Comparison of ENCODE assay signal across 13 cellular contexts in the genomic region with DNA sequence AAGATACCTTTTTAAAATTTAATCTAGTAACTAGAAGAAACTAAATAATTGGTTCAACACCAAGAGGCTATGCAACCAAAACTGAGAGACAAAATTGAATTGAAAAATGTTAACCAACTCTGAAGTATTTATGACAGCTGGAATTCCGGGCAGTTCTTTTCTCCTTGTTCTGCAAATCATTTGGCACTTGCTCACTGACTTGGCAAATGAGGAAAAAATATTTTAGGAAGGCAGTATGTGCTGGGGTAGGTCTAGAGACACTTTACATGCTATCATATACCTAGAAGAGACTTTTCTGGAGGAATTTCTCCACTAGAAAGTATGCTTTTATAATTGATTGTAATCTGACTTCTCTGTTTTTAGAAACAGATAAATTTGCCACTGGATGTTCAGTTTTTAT. TPM values are rescaled to one million over a fixed set of nuclear protein-coding genes. Genes with fewer than 3 reads are reported as not detected.
DNase-seq lines count a peak whose midpoint lies in the region; ATAC-seq and TF ChIP-seq lines count a peak whose summit lies in the region.
"Had no signal": no experiment of that assay in that cellular context is flagged by ENCODE, and none has a peak within 500 bp of the region (broad histone marks: within the 10 kb centered on the region; RNA-seq: fewer than 3 reads in every experiment).

No MANE protein-coding gene starts in this region.

- H3K36me3 ChIP-seq in smooth muscle cell (ENCODE audit: low read depth) = peaks cover 10% of the 10 kb centered on the region

- no peaks in the 10 kb centered on the region for H3K27me3 ChIP-seq in smooth muscle cell (ENCODE audit: low read depth)
- H3K27me3 ChIP-seq: transverse colon had no signal

- H4K20me1 ChIP-seq in smooth muscle cell (ENCODE audit: low read depth) = peaks cover 72% of the 10 kb centered on the region

- H3K27ac ChIP-seq in smooth muscle cell (ENCODE audit: low read depth) = peak overlapping the region; percentile 55

- intact Hi-C loops in activated T-helper 1 cell treated with anti-CD3 and anti-CD28 coated beads, Interleukin-12 subunit alpha, Interleukin-12 subunit beta, Interleukin-2, Interleukin-4 antibody, amounts not matched to agents 30 ng/mL and 10 ng/mL and 1 ng/mL, durations not matched to agents 14 hours and 24 hours and 36 hours (cut with micrococcal nuclease) = loop anchor here (5.0 kb wide), 1 partner anchor 197 kb away; a partner anchor contains a TSS
- intact Hi-C loops in left ventricle myocardium superior (cut with micrococcal nuclease) = no loop called here
- intact Hi-C loops in natural killer cell (cut with micrococcal nuclease) = loop anchor here (10.0 kb wide), 1 partner anchor 59 kb away; a partner anchor contains a TSS

- peaks cover 57% of the 10 kb centered on the region for H3K4me1 Mint-ChIP-seq in activated T-cell treated with anti-CD3 and anti-CD28 coated beads, Interleukin-2, amount 50 U/mL, for 72 hours (ENCODE audit: low read depth)
- H3K4me1 Mint-ChIP-seq in activated T-helper 1 cell treated with anti-CD3 and anti-CD28 coated beads, Interleukin-12 subunit alpha, Interleukin-12 subunit beta, Interleukin-2, Interleukin-4 antibody, amounts not matched to agents 30 ng/mL and 10 ng/mL and 1 ng/mL, durations not matched to agents 14 hours and 24 hours and 36 hours (ENCODE audit: low read depth) = peaks cover 57% of the 10 kb centered on the region
- peaks cover 21 to 36% of the 10 kb centered on the region in 2 donors for H3K4me1 Mint-ChIP-seq in natural killer cell

- no peak for ATAC-seq in activated T-cell treated with anti-CD3 and anti-CD28 coated beads, Interleukin-2, amount 50 U/mL, for 72 hours (replicated peaks in 1 of 2)
- ATAC-seq in left ventricle myocardium superior = peak; percentile 37
- ATAC-seq in natural killer cell = no peak

- TF ChIP-seq CTCF in smooth muscle cell (IDR thresholded peaks at IDR 0.05; ENCODE audit: borderline replicate concordance, insufficient read depth, poor library complexity, severe bottlenecking) = no peak
- TF ChIP-seq CTCF in natural killer cell (IDR thresholded peaks at IDR 0.05) = no peak

- no peaks in the 10 kb centered on the region for H3K4me1 ChIP-seq in smooth muscle cell (ENCODE audit: low read depth)

- H3K79me2 ChIP-seq in smooth muscle cell (ENCODE audit: low read depth) = peaks cover 55% of the 10 kb centered on the region

- H3K9me3 ChIP-seq in smooth muscle cell (replicated peaks; ENCODE audit: low read depth) = no peaks in the 10 kb centered on the region
- H3K9me3 ChIP-seq: transverse colon had no signal

- H3K9ac ChIP-seq in smooth muscle cell (ENCODE audit: low read depth) = no peak overlapping the region

- WGBS in smooth muscle cell (ENCODE audit: low lambda C conversion rate) = 100% methylated on average over 1 of the region's 1 CpG

- DNase-seq in activated T-cell treated with anti-CD3 and anti-CD28 coated beads, Interleukin-2, amount 50 U/mL, for 72 hours = no peak
- DNase-seq in activated T-cell treated with anti-CD3 and anti-CD28 coated beads for 4 hours (no peak), left ventricle myocardium superior (no peak), smooth muscle cell (lab: John Stamatoyannopoulos, UW; ENCODE audit: unreplicated experiment) (no peak), natural killer cell (no peak), SHP77 (lab: John Stamatoyannopoulos, UW) (no peak), mucosa of gallbladder (ENCODE audit: low spot score) (no peak)
- DNase-seq in activated T-helper 1 cell treated with anti-CD3 and anti-CD28 coated beads, Interleukin-12 subunit alpha, Interleukin-12 subunit beta, Interleukin-2, Interleukin-4 antibody, amounts not matched to agents 30 ng/mL and 10 ng/mL and 1 ng/mL, durations not matched to agents 14 hours and 24 hours and 36 hours (ENCODE audit: low spot score) = no peak
- DNase-seq: activated CD4-positive, alpha-beta T cell treated with anti-CD3 and anti-CD28 coated beads for 1 hour; activated effector memory CD4-positive, alpha-beta T cell treated with anti-CD3 and anti-CD28 coated beads, Interleukin-2, amount 50 U/mL, for 16 hours; NCI-H1048; SW 1271; transverse colon had no signal

- peaks cover 10 to 38% of the 10 kb centered on the region in 2 donors for H3K36me3 Mint-ChIP-seq in activated T-cell treated with anti-CD3 and anti-CD28 coated beads, Interleukin-2, amount 50 U/mL, for 72 hours (ENCODE audit: insufficient read depth in 2 of 2)
- H3K36me3 Mint-ChIP-seq in activated T-helper 1 cell treated with anti-CD3 and anti-CD28 coated beads, Interleukin-12 subunit alpha, Interleukin-12 subunit beta, Interleukin-2, Interleukin-4 antibody, amounts not matched to agents 30 ng/mL and 10 ng/mL and 1 ng/mL, durations not matched to agents 14 hours and 24 hours and 36 hours (ENCODE audit: low read depth) = peaks cover 46% of the 10 kb centered on the region
- peaks cover 28% of the 10 kb centered on the region for H3K36me3 Mint-ChIP-seq in natural killer cell

- no peak overlapping the region for H3K4me3 ChIP-seq in smooth muscle cell
- H3K4me3 ChIP-seq: transverse colon had no signal

- peaks cover 41% of the 10 kb centered on the region for H3F3A ChIP-seq in smooth muscle cell (ENCODE audit: low read depth)

- no peaks in the 10 kb centered on the region for H3K27me3 Mint-ChIP-seq in activated T-cell treated with anti-CD3 and anti-CD28 coated beads, Interleukin-2, amount 50 U/mL, for 72 hours (ENCODE audit: low read depth)
- H3K27me3 Mint-ChIP-seq in activated T-helper 1 cell treated with anti-CD3 and anti-CD28 coated beads, Interleukin-12 subunit alpha, Interleukin-12 subunit beta, Interleukin-2, Interleukin-4 antibody, amounts not matched to agents 30 ng/mL and 10 ng/mL and 1 ng/mL, durations not matched to agents 14 hours and 24 hours and 36 hours (ENCODE audit: insufficient read depth) = no peaks in the 10 kb centered on the region
- H3K27me3 Mint-ChIP-seq in natural killer cell (ENCODE audit: low read depth in 2 of 2) = no peaks in the 10 kb centered on the region

- H3K9me3 Mint-ChIP-seq in activated T-cell treated with anti-CD3 and anti-CD28 coated beads, Interleukin-2, amount 50 U/mL, for 72 hours = no peaks in the 10 kb centered on the region
- H3K9me3 Mint-ChIP-seq in activated T-helper 1 cell treated with anti-CD3 and anti-CD28 coated beads, Interleukin-12 subunit alpha, Interleukin-12 subunit beta, Interleukin-2, Interleukin-4 antibody, amounts not matched to agents 30 ng/mL and 10 ng/mL and 1 ng/mL, durations not matched to agents 14 hours and 24 hours and 36 hours = no peaks in the 10 kb centered on the region
- H3K9me3 Mint-ChIP-seq in natural killer cell = no peaks in the 10 kb centered on the region

- peak overlapping the region; percentile 91 for H3K27ac Mint-ChIP-seq in activated T-cell treated with anti-CD3 and anti-CD28 coated beads, Interleukin-2, amount 50 U/mL, for 72 hours
- peak overlapping the region; percentile 61 for H3K27ac Mint-ChIP-seq in activated T-helper 1 cell treated with anti-CD3 and anti-CD28 coated beads, Interleukin-12 subunit alpha, Interleukin-12 subunit beta, Interleukin-2, Interleukin-4 antibody, amounts not matched to agents 30 ng/mL and 10 ng/mL and 1 ng/mL, durations not matched to agents 14 hours and 24 hours and 36 hours
- peak overlapping the region in 1 of 2 donors; percentile 67 for H3K27ac Mint-ChIP-seq in natural killer cell

- H2AFZ ChIP-seq in smooth muscle cell (ENCODE audit: low read depth) = no peak overlapping the region

- no peak overlapping the region for H3K4me3 Mint-ChIP-seq in activated T-cell treated with anti-CD3 and anti-CD28 coated beads, Interleukin-2, amount 50 U/mL, for 72 hours
- no peak overlapping the region for H3K4me3 Mint-ChIP-seq in activated T-helper 1 cell treated with anti-CD3 and anti-CD28 coated beads, Interleukin-12 subunit alpha, Interleukin-12 subunit beta, Interleukin-2, Interleukin-4 antibody, amounts not matched to agents 30 ng/mL and 10 ng/mL and 1 ng/mL, durations not matched to agents 14 hours and 24 hours and 36 hours
- H3K4me3 Mint-ChIP-seq in natural killer cell = no peak overlapping the region

- no peak overlapping the region for H3K4me2 ChIP-seq in smooth muscle cell

RNA-seq across cellular contexts. Expression of a gene that starts 22.1 kb away (rescaled TPM):
- total RNA-seq in activated T-cell treated with anti-CD3 and anti-CD28 coated beads, Interleukin-2, amount 50 U/mL, for 72 hours = 10 to 100 TPM in 1 of 2 donors, 1 to 10 TPM in 1; 8.1 to 16.3 TPM
- 7.5 and 8.3 TPM in 2 replicates for total RNA-seq in activated T-helper 1 cell treated with anti-CD3 and anti-CD28 coated beads, Interleukin-12 subunit alpha, Interleukin-12 subunit beta, Interleukin-2, Interleukin-4 antibody, amounts not matched to agents 30 ng/mL and 10 ng/mL and 1 ng/mL, durations not matched to agents 14 hours and 24 hours and 36 hours
- total RNA-seq in left ventricle myocardium superior (1.1 TPM), smooth muscle cell (12.0 and 16.4 TPM in 2 replicates), natural killer cell (1 to 10 TPM; 1.9 to 2.6 (median 2.5) TPM), mucosa of gallbladder (12.1 TPM)
- 6.9 and 8.2 TPM in 2 replicates for polyA plus RNA-seq in smooth muscle cell

RNA-seq across cellular contexts. Expression of a gene that starts 39.4 kb away (rescaled TPM):
- total RNA-seq in activated T-cell treated with anti-CD3 and anti-CD28 coated beads, Interleukin-2, amount 50 U/mL, for 72 hours = 1 to 10 TPM; 8.0 to 9.4 TPM
- total RNA-seq in activated T-helper 1 cell treated with anti-CD3 and anti-CD28 coated beads, Interleukin-12 subunit alpha, Interleukin-12 subunit beta, Interleukin-2, Interleukin-4 antibody, amounts not matched to agents 30 ng/mL and 10 ng/mL and 1 ng/mL, durations not matched to agents 14 hours and 24 hours and 36 hours = 10.6 and 10.9 TPM in 2 replicates
- total RNA-seq in left ventricle myocardium superior (10.8 TPM), smooth muscle cell (49.8 and 88.7 TPM in 2 replicates), natural killer cell (1 to 10 TPM; 4.0 to 8.0 (median 4.9) TPM), mucosa of gallbladder (30.3 TPM)
- 164 and 182 TPM in 2 replicates for polyA plus RNA-seq in smooth muscle cell

RNA-seq across cellular contexts. Expression of a gene that starts 59.8 kb away (rescaled TPM):
- total RNA-seq in activated T-cell treated with anti-CD3 and anti-CD28 coated beads, Interleukin-2, amount 50 U/mL, for 72 hours = 100 to 1,000 TPM; 108 to 110 TPM
- total RNA-seq in activated T-helper 1 cell treated with anti-CD3 and anti-CD28 coated beads, Interleukin-12 subunit alpha, Interleukin-12 subunit beta, Interleukin-2, Interleukin-4 antibody, amounts not matched to agents 30 ng/mL and 10 ng/mL and 1 ng/mL, durations not matched to agents 14 hours and 24 hours and 36 hours = 147 and 154 TPM in 2 replicates
- total RNA-seq in left ventricle myocardium superior (67.9 TPM), smooth muscle cell (60.5 and 97.2 TPM in 2 replicates), natural killer cell (100 to 1,000 TPM in 1 of 3 donors, 10 to 100 TPM in 2; 88.6 to 110 (median 97.4) TPM), mucosa of gallbladder (81.1 TPM)
- polyA plus RNA-seq in smooth muscle cell = 44.1 and 45.1 TPM in 2 replicates
